ENCODE assay signal across 8 cellular contexts in genomic region chr10:133334495-133335237, GRCh38. TPM values are rescaled to one million over a fixed set of nuclear protein-coding genes. Genes with fewer than 3 reads are reported as not detected.
DNase-seq lines count a peak whose midpoint lies in the region; ATAC-seq, FAIRE-seq and TF ChIP-seq lines count a peak whose summit lies in the region.

No MANE protein-coding gene starts in this region.

- no peaks in the 10 kb centered on the region for H3K9me3 Mint-ChIP-seq in Calu3 (ENCODE audit: low read depth, unreplicated experiment)
- H3K9me3 Mint-ChIP-seq in T-helper 1 cell treated with Interleukin-12 subunit alpha and Interleukin-12 subunit beta and Interleukin-4 antibody, amounts not matched to agents 30 μg/mL and 1 μg/mL, for 36 hours, result no peaks in the 10 kb centered on the region
- H3K9me3 Mint-ChIP-seq in osteocyte (ENCODE audit: unreplicated experiment), result peaks cover 5% of the 10 kb centered on the region

- H3K27ac ChIP-seq in esophagus muscularis mucosa (replicated peaks in 1 of 4), result no peak overlapping the region

- no peaks in the 10 kb centered on the region for H3K36me3 ChIP-seq in esophagus muscularis mucosa

- H3K4me3 ChIP-seq in esophagus muscularis mucosa, result peak overlapping the region; percentile 47 to 55 (median 48)

- TF ChIP-seq POLR2A in esophagus muscularis mucosa (IDR thresholded peaks at IDR 0.05; ENCODE audit: low read depth), result no peak

- H3K4me3 Mint-ChIP-seq in Calu3 (ENCODE audit: low read depth, unreplicated experiment), result peak overlapping the region; percentile 59
- H3K4me3 Mint-ChIP-seq in T-helper 1 cell treated with Interleukin-12 subunit alpha and Interleukin-12 subunit beta and Interleukin-4 antibody, amounts not matched to agents 30 μg/mL and 1 μg/mL, for 36 hours, result peak overlapping the region; percentile 77
- peak overlapping the region; percentile 69 for H3K4me3 Mint-ChIP-seq in osteocyte (ENCODE audit: unreplicated experiment)

- H3K4me1 Mint-ChIP-seq in Calu3 (ENCODE audit: low read depth, unreplicated experiment) (peaks cover 6% of the 10 kb centered on the region), osteocyte (ENCODE audit: unreplicated experiment) (peaks cover 7% of the 10 kb centered on the region)
- peaks cover 5% of the 10 kb centered on the region for H3K4me1 Mint-ChIP-seq in T-helper 1 cell treated with Interleukin-12 subunit alpha and Interleukin-12 subunit beta and Interleukin-4 antibody, amounts not matched to agents 30 μg/mL and 1 μg/mL, for 36 hours (ENCODE audit: low read depth)

- BruUV-seq in Calu3 (replicated peaks; lab: Mats Ljungman, UMichigan), result no TSS peak

- H3K27me3 Mint-ChIP-seq in Calu3 (ENCODE audit: unreplicated experiment) (peaks cover 54% of the 10 kb centered on the region), osteocyte (ENCODE audit: unreplicated experiment) (peaks cover 26% of the 10 kb centered on the region)
- H3K27me3 Mint-ChIP-seq in T-helper 1 cell treated with Interleukin-12 subunit alpha and Interleukin-12 subunit beta and Interleukin-4 antibody, amounts not matched to agents 30 μg/mL and 1 μg/mL, for 36 hours (ENCODE audit: low read depth), result peaks cover 43% of the 10 kb centered on the region

- peaks cover 27 to 33% (median 29%) of the 10 kb centered on the region in 4 donors for H3K4me1 ChIP-seq in esophagus muscularis mucosa

- no peak for TF ChIP-seq EP300 in esophagus muscularis mucosa (IDR thresholded peaks at IDR 0.05)

- H3K27ac Mint-ChIP-seq in Calu3 (ENCODE audit: unreplicated experiment) (peak overlapping the region; percentile 14), osteocyte (ENCODE audit: unreplicated experiment) (no peak overlapping the region)
- peak overlapping the region; percentile 23 for H3K27ac Mint-ChIP-seq in T-helper 1 cell treated with Interleukin-12 subunit alpha and Interleukin-12 subunit beta and Interleukin-4 antibody, amounts not matched to agents 30 μg/mL and 1 μg/mL, for 36 hours

- ATAC-seq in GM19328 (IDR thresholded peaks at IDR 0.05; ENCODE audit: unreplicated experiment) (no peak), GM21528 (IDR thresholded peaks at IDR 0.05; ENCODE audit: low FRiP score, unreplicated experiment) (no peak)

- H3K36me3 Mint-ChIP-seq in Calu3 (ENCODE audit: insufficient read depth, unreplicated experiment) (peaks cover 9% of the 10 kb centered on the region), osteocyte (ENCODE audit: unreplicated experiment) (peaks cover 2% of the 10 kb centered on the region)
- no peaks in the 10 kb centered on the region for H3K36me3 Mint-ChIP-seq in T-helper 1 cell treated with Interleukin-12 subunit alpha and Interleukin-12 subunit beta and Interleukin-4 antibody, amounts not matched to agents 30 μg/mL and 1 μg/mL, for 36 hours (ENCODE audit: low read depth)

- CTCF ChIA-PET in Calu3 (lab: Charles Lee), result no interaction called here

- FAIRE-seq in RCC 7860 (lab: Jason Lieb, UNC), result no peak

- intact Hi-C loops in Calu3 (cut with micrococcal nuclease; ENCODE audit: unreplicated experiment), result no loop called here
- intact Hi-C loops in esophagus muscularis mucosa (cut with DNase I), result loop anchor here (10.0 kb wide), 1 partner anchor 160 kb away; no protein-coding TSS in a partner anchor

- no peaks in the 10 kb centered on the region for H3K9me3 ChIP-seq in esophagus muscularis mucosa

- peaks cover 11 to 82% (median 45%) of the 10 kb centered on the region in 4 donors for H3K27me3 ChIP-seq in esophagus muscularis mucosa

- WGBS in esophagus muscularis mucosa, result 32% methylated on average over 14 of the region's 51 CpGs

- DNase-seq in Calu3 (no peak), esophagus muscularis mucosa (ENCODE audit: extremely low spot score) (no peak), osteocyte (ENCODE audit: extremely low spot score, unreplicated experiment) (peak; percentile 85), RCC 7860 (ENCODE audit: low spot score) (no peak), cerebellar nuclear complex (lab: John Stamatoyannopoulos, UW) (no peak)

- TF ChIP-seq CTCF in Calu3 (IDR thresholded peaks at IDR 0.05; ENCODE audit: unreplicated experiment), result no peak
- TF ChIP-seq CTCF in esophagus muscularis mucosa (IDR thresholded peaks at IDR 0.05), result no peak
- no peak for TF ChIP-seq CTCF in osteocyte (IDR thresholded peaks at IDR 0.05)

RNA-seq across cellular contexts. Expression of gene CALY, which starts 2.0 kb away (rescaled TPM):
- total RNA-seq in Calu3 (2022) (not detected in 2 replicates), esophagus muscularis mucosa (1 to 10 TPM; 1.6 to 3.6 (median 2.3) TPM), osteocyte (3.5 TPM in 2 replicates)

RNA-seq across cellular contexts. Expression of gene PRAP1, which starts 12.5 kb away (rescaled TPM):
- total RNA-seq in Calu3 (2022) (not detected in 2 replicates), esophagus muscularis mucosa (not detected), osteocyte (not detected in 2 replicates)

RNA-seq across cellular contexts. Expression of gene FUOM, which starts 23.2 kb away (rescaled TPM):
- total RNA-seq in Calu3 (2022) (11.5 and 15.0 TPM in 2 replicates), esophagus muscularis mucosa (10 to 100 TPM in 2 of 4 donors, 1 to 10 TPM in 2; 7.9 to 12.2 (median 10.5) TPM), osteocyte (20.5 and 24.0 TPM in 2 replicates)

RNA-seq across cellular contexts. Expression of gene ZNF511, which starts 26.0 kb away (rescaled TPM):
- total RNA-seq in Calu3 (2022) (21.2 and 24.0 TPM in 2 replicates), esophagus muscularis mucosa (10 to 100 TPM; 22.9 to 34.8 (median 33.0) TPM), osteocyte (35.1 and 39.1 TPM in 2 replicates)

RNA-seq across cellular contexts. Expression of gene TUBGCP2, which starts 26.0 kb away (rescaled TPM):
- total RNA-seq in Calu3 (2022) (41.0 and 47.2 TPM in 2 replicates), esophagus muscularis mucosa (10 to 100 TPM; 30.2 to 54.4 (median 39.0) TPM), osteocyte (67.2 and 75.2 TPM in 2 replicates)
